Comparison of ENCODE assay signal across 14 cellular contexts in genomic region chr16:89430436-89431157, GRCh38. TPM values are rescaled to one million over a fixed set of nuclear protein-coding genes. Genes with fewer than 3 reads are reported as not detected.
DNase-seq lines count a peak whose midpoint lies in the region; ATAC-seq and TF ChIP-seq lines count a peak whose summit lies in the region.
"Had no signal": no experiment of that assay in that cellular context is flagged by ENCODE, and none has a peak within 500 bp of the region (broad histone marks: within the 10 kb centered on the region; RNA-seq: fewer than 3 reads in every experiment).

No MANE protein-coding gene starts in this region.

- H3K36me3 ChIP-seq in mammary epithelial cell (ENCODE audit: insufficient read depth, low read length) (peaks cover 2% of the 10 kb centered on the region), breast epithelium (no peaks in the 10 kb centered on the region), left lung (no peaks in the 10 kb centered on the region), upper lobe of right lung (no peaks in the 10 kb centered on the region), esophagus squamous epithelium (peaks cover 0 to 13% (median 0%) of the 10 kb centered on the region in 3 donors)
- H3K36me3 ChIP-seq: thoracic aorta had no signal

- no peaks in the 10 kb centered on the region for H3K27me3 ChIP-seq in mammary epithelial cell (ENCODE audit: insufficient read depth, low read length)
- no peaks in the 10 kb centered on the region for H3K27me3 ChIP-seq in breast epithelium
- no peaks in the 10 kb centered on the region for H3K27me3 ChIP-seq in left lung
- no peaks in the 10 kb centered on the region for H3K27me3 ChIP-seq in upper lobe of right lung
- no peaks in the 10 kb centered on the region for H3K27me3 ChIP-seq in esophagus squamous epithelium

- BruUV-seq in mammary epithelial cell (replicated peaks; lab: Mats Ljungman, UMichigan): TSS peak; percentile 11

- ATAC-seq in activated B cell treated with CpG ODN at 0.5 μM for 24 hours (ENCODE audit: low read depth): no peak
- peak; percentile 15 for ATAC-seq in left lung
- peak; percentile 17 for ATAC-seq in upper lobe of right lung
- ATAC-seq in SK-N-SH treated with all-trans-retinoic acid at 6 μM for 48 hours: no peak
- ATAC-seq: activated CD4-positive, alpha-beta T cell treated with anti-CD3 and anti-CD28 coated beads for 36 hours had no signal

- no peak overlapping the region for H3K27ac Mint-ChIP-seq in activated B cell treated with CpG ODN at 0.5 μM for 24 hours
- H3K27ac Mint-ChIP-seq: activated CD4-positive, alpha-beta T cell treated with anti-CD3 and anti-CD28 coated beads for 36 hours had no signal

- H3K4me3 ChIP-seq in mammary epithelial cell (replicated peaks in 1 of 3; ENCODE audit: insufficient read depth in 1 of 3, low read depth in 2 of 3, low read length in 3 of 3): no peak overlapping the region
- peak overlapping the region in 1 of 3 donors; percentile 1 for H3K4me3 ChIP-seq in breast epithelium
- no peak overlapping the region for H3K4me3 ChIP-seq in left lung
- H3K4me3 ChIP-seq in upper lobe of right lung: no peak overlapping the region
- no peak overlapping the region for H3K4me3 ChIP-seq in esophagus squamous epithelium
- H3K4me3 ChIP-seq: thoracic aorta had no signal

- in situ Hi-C loops in mammary epithelial cell (cut with MboI; ENCODE audit: low sequenced_read_pairs in 2 of 2): no loop called here

- H3K9me3 Mint-ChIP-seq in activated B cell treated with CpG ODN at 0.5 μM for 24 hours: no peaks in the 10 kb centered on the region

- no peaks in the 10 kb centered on the region for H3K9me3 ChIP-seq in mammary epithelial cell (replicated peaks; ENCODE audit: insufficient read depth, low read length)
- H3K9me3 ChIP-seq in breast epithelium: no peaks in the 10 kb centered on the region
- H3K9me3 ChIP-seq in left lung: no peaks in the 10 kb centered on the region
- no peaks in the 10 kb centered on the region for H3K9me3 ChIP-seq in upper lobe of right lung
- H3K9me3 ChIP-seq in esophagus squamous epithelium: no peaks in the 10 kb centered on the region
- H3K9me3 ChIP-seq: thoracic aorta had no signal

- intact Hi-C loops in mammary epithelial cell (cut with micrococcal nuclease) (no loop called here), breast epithelium (cut with DNase I; ENCODE audit: low total_unique reads) (no loop called here), activated B cell treated with CpG ODN at 0.5 μM for 24 hours (cut with micrococcal nuclease) (no loop called here), left lung (cut with DNase I) (no loop called here), upper lobe of right lung (cut with DNase I) (no loop called here), esophagus squamous epithelium (cut with DNase I) (no loop called here)

- TF ChIP-seq POLR2A in breast epithelium (IDR thresholded peaks at IDR 0.05) (no peak), esophagus squamous epithelium (IDR thresholded peaks at IDR 0.05) (no peak)

- H3K27ac ChIP-seq in mammary epithelial cell (ENCODE audit: insufficient read depth, low read depth, low read length): no peak overlapping the region
- H3K27ac ChIP-seq in breast epithelium: no peak overlapping the region
- H3K27ac ChIP-seq in left lung: no peak overlapping the region
- H3K27ac ChIP-seq in upper lobe of right lung: no peak overlapping the region
- H3K27ac ChIP-seq in esophagus squamous epithelium: peak overlapping the region in 2 of 4 donors; percentile 68 to 69
- H3K27ac ChIP-seq: thoracic aorta had no signal

- H3K79me2 ChIP-seq in mammary epithelial cell (ENCODE audit: insufficient read depth, low read length): peaks cover 88% of the 10 kb centered on the region

- no peaks in the 10 kb centered on the region for H3K4me1 ChIP-seq in mammary epithelial cell (ENCODE audit: insufficient read depth, low read length)
- peaks cover 0 to 5% of the 10 kb centered on the region in 2 donors for H3K4me1 ChIP-seq in breast epithelium
- peaks cover 9 to 58% of the 10 kb centered on the region in 2 donors for H3K4me1 ChIP-seq in left lung
- peaks cover 33% of the 10 kb centered on the region for H3K4me1 ChIP-seq in upper lobe of right lung
- peaks cover 26 to 68% (median 35%) of the 10 kb centered on the region in 3 donors for H3K4me1 ChIP-seq in esophagus squamous epithelium

- H3K36me3 Mint-ChIP-seq in activated B cell treated with CpG ODN at 0.5 μM for 24 hours (ENCODE audit: low read depth): peaks cover 19% of the 10 kb centered on the region

- no peak for DNase-seq in mammary epithelial cell
- no peak for DNase-seq in breast epithelium (ENCODE audit: low spot score in 2 of 2)
- no peak for DNase-seq in activated B cell treated with CpG ODN at 0.5 μM for 24 hours
- no peak for DNase-seq in left lung
- DNase-seq in upper lobe of right lung: no peak
- DNase-seq in esophagus squamous epithelium (lab: John Stamatoyannopoulos, UW): no peak
- no peak for DNase-seq in NCI-H446 (lab: John Stamatoyannopoulos, UW)
- DNase-seq: activated CD4-positive, alpha-beta T cell treated with anti-CD3 and anti-CD28 coated beads for 36 hours; activated effector memory CD4-positive, alpha-beta T cell treated with Interleukin-2 at 50 U/mL for 16 hours; effector CD8-positive, alpha-beta T cell; GDM1; NCI-H1105 treated with DMSO at 0.1 percent for 48 hours had no signal

- peak overlapping the region; percentile 16 for H3K4me3 Mint-ChIP-seq in activated B cell treated with CpG ODN at 0.5 μM for 24 hours
- H3K4me3 Mint-ChIP-seq: activated CD4-positive, alpha-beta T cell treated with anti-CD3 and anti-CD28 coated beads for 36 hours had no signal

- H3K27me3 Mint-ChIP-seq in activated B cell treated with CpG ODN at 0.5 μM for 24 hours: no peaks in the 10 kb centered on the region
- H3K27me3 Mint-ChIP-seq: activated CD4-positive, alpha-beta T cell treated with anti-CD3 and anti-CD28 coated beads for 36 hours had no signal

- 88% methylated on average over 19 of the region's 19 CpGs for WGBS in mammary epithelial cell (ENCODE audit: low coverage, missing lambda C conversion rate)
- WGBS in esophagus squamous epithelium, 2 donors: 68 to 78% methylated on average over 17 to 19 of the region's 19 CpGs

- no peak overlapping the region for H2AFZ ChIP-seq in mammary epithelial cell (ENCODE audit: low read depth, low read length)

- dilution Hi-C loops in mammary epithelial cell (cut with HindIII; ENCODE audit: low sequenced_read_pairs): no loop called here

- POLR2A ChIA-PET in activated B cell treated with CpG ODN at 0.5 μM for 24 hours (lab: Charles Lee): no interaction called here

- peaks cover 36% of the 10 kb centered on the region for H4K20me1 ChIP-seq in mammary epithelial cell (ENCODE audit: insufficient read depth, low read length)

- peaks cover 37% of the 10 kb centered on the region for H3K4me1 Mint-ChIP-seq in activated B cell treated with CpG ODN at 0.5 μM for 24 hours

- TF ChIP-seq CTCF in mammary epithelial cell (conservative IDR thresholded peaks at IDR 0.05 in 1 of 2, IDR thresholded peaks at IDR 0.05 in 1 of 2; ENCODE audit: extremely low read depth in 1 of 2, insufficient read depth in 1 of 2, low read depth in 1 of 2, low read length in 2 of 2) (no peak), breast epithelium (IDR thresholded peaks at IDR 0.05) (no peak), activated B cell treated with CpG ODN at 0.5 μM for 24 hours (IDR thresholded peaks at IDR 0.05) (no peak), left lung (IDR thresholded peaks at IDR 0.05) (no peak), upper lobe of right lung (IDR thresholded peaks at IDR 0.05) (no peak), esophagus squamous epithelium (IDR thresholded peaks at IDR 0.05) (no peak)

- no peak overlapping the region for H3K4me2 ChIP-seq in mammary epithelial cell (ENCODE audit: insufficient read depth, low read depth, low read length)

- CTCF ChIA-PET in mammary epithelial cell (lab: Charles Lee; ENCODE audit: low non-redundant PET): no interaction called here
- CTCF ChIA-PET in activated B cell treated with CpG ODN at 0.5 μM for 24 hours (lab: Charles Lee): no interaction called here

- no peak overlapping the region for H3K9ac ChIP-seq in mammary epithelial cell (ENCODE audit: insufficient read depth, low read length)

TF ChIP-seq in SK-N-SH treated with all-trans-retinoic acid at 6 μM for 48 hours, 23 proteins besides CTCF, POLR2A, EP300 and RAD21 (continues in another document):
- TF ChIP-seq BACH2 (CRISPR knock-in tag; IDR thresholded peaks at IDR 0.05; ENCODE audit: borderline replicate concordance): no peak
- no peak for TF ChIP-seq CSRNP3 (CRISPR knock-in tag; IDR thresholded peaks at IDR 0.05)
- TF ChIP-seq CREB5 (CRISPR knock-in tag; IDR thresholded peaks at IDR 0.05; ENCODE audit: low read depth): no peak
- TF ChIP-seq GLIS3 (CRISPR knock-in tag; IDR thresholded peaks at IDR 0.05): no peak
- TF ChIP-seq ZFP30 (CRISPR knock-in tag; IDR thresholded peaks at IDR 0.05): no peak

RNA-seq across cellular contexts. Expression of gene ANKRD11, which starts 59.8 kb away (rescaled TPM):
- total RNA-seq in mammary epithelial cell (100 to 1,000 TPM in 1 of 2 donors, 10 to 100 TPM in 1; 97.4 to 224 TPM), breast epithelium (10 to 100 TPM; 64.0 to 79.0 (median 69.2) TPM), activated B cell treated with CpG ODN at 0.5 μM for 24 hours (216 and 243 TPM in 2 replicates), left lung (100 to 1,000 TPM in 1 of 2 donors, 10 to 100 TPM in 1; 98.2 to 123 TPM), upper lobe of right lung (125 TPM), esophagus squamous epithelium (10 to 100 TPM; 51.0 to 72.7 (median 66.9) TPM)
- polyA plus RNA-seq in mammary epithelial cell: 48.1 TPM
- 113 TPM for polyA minus RNA-seq in mammary epithelial cell

Comparison
In these comparisons a context has a peak if more than half of its experiments do, and no peak if none do; other contexts are left out.
1. ATAC-seq: peak in left lung (single experiment) and upper lobe of right lung (single experiment); none in activated B cell treated with CpG ODN at 0.5 μM for 24 hours (single experiment) and SK-N-SH treated with all-trans-retinoic acid at 6 μM for 48 hours (single experiment).